ENCODE assay signal across 8 cellular contexts in the genomic region with DNA sequence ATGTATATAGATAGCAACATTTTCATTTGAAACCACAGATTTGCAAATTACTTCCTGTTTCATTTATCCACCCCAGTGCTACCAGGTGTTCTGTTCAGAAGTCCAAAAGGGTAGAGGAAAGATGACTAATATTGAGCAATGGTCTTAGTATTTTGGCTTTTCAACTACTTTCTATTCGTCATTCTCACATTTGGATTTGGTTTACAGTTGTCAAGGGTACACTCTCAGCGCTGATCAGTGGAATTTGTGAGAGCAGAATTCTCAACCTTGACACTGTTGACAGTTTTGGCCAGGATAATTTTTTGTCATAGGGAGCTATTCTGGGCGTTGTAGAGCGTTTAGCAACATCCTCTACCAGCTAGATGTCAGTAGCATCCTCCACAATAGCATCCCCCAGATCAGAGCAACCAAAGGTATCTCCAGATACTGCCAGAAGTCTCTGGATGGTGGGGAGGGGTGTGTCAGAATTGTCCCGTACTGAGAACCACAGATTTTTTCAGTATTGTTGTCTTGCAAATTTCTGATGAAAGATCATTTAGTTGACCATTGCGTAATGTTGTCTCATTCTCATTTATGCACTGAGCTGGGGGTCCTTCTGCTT. TPM values are rescaled to one million over a fixed set of nuclear protein-coding genes. Genes with fewer than 3 reads are reported as not detected.
A peak's percentile ranks its signal among the peaks of the same experiment; 100 is the strongest.
DNase-seq lines count a peak whose midpoint lies in the region; ATAC-seq and TF ChIP-seq lines count a peak whose summit lies in the region.

No MANE protein-coding gene starts in this region.

- no peak overlapping the region for H3K27ac ChIP-seq in lower lobe of right lung

- in situ Hi-C loops in GM13977 (cut with MboI; ENCODE audit: low pct_unique_long_range_greater_than_20kb, low sequenced_read_pairs, unreplicated experiment), result no loop called here

- H2AFZ ChIP-seq in Loucy (ENCODE audit: low read length), result no peak overlapping the region

- H3K79me2 ChIP-seq in Loucy (ENCODE audit: insufficient read depth, low read length), result peaks cover 30% of the 10 kb centered on the region

- ATAC-seq in GM21717 (IDR thresholded peaks at IDR 0.05; ENCODE audit: unreplicated experiment) (peak; percentile 62), lower lobe of right lung (no peak)

- no peaks in the 10 kb centered on the region for H3K9me2 ChIP-seq in Loucy (replicated peaks; ENCODE audit: low read depth, low read length)

- DNase-seq in GM13977 (ENCODE audit: low spot score), result peak; percentile 82
- peak; percentile 34 to 73 for DNase-seq in dermis microvascular lymphatic vessel endothelial cell (ENCODE audit: low read depth in 2 of 2)
- DNase-seq in globus pallidus (ENCODE audit: low spot score), result no peak
- no peak for DNase-seq in lower lobe of right lung
- DNase-seq in DMS53 (lab: John Stamatoyannopoulos, UW), result no peak
- no peak for DNase-seq in DMS 273 (lab: John Stamatoyannopoulos, UW; ENCODE audit: unreplicated experiment)

- H3K9ac ChIP-seq in Loucy (ENCODE audit: low read depth, low read length, poor library complexity, severe bottlenecking), result no peak overlapping the region

- H3K36me3 ChIP-seq in Loucy (ENCODE audit: insufficient read depth, low read length), result no peaks in the 10 kb centered on the region; the same call in 1 of the 2 replicates
- H3K36me3 ChIP-seq in lower lobe of right lung, result peaks cover 29% of the 10 kb centered on the region

- peaks cover 35% of the 10 kb centered on the region for H3K4me1 ChIP-seq in Loucy (ENCODE audit: insufficient read depth, low read length, poor library complexity, severe bottlenecking)
- peaks cover 27% of the 10 kb centered on the region for H3K4me1 ChIP-seq in lower lobe of right lung

- H3K9me3 ChIP-seq in Loucy (ENCODE audit: insufficient read depth, low read depth, low read length) (no peaks in the 10 kb centered on the region), lower lobe of right lung (no peaks in the 10 kb centered on the region)

- peak overlapping the region; percentile 56 for H3K4me2 ChIP-seq in Loucy (ENCODE audit: low read depth, low read length, poor library complexity, severe bottlenecking)

- H3K27me3 ChIP-seq in Loucy (ENCODE audit: insufficient read depth, low read length, poor library complexity, severe bottlenecking) (no peaks in the 10 kb centered on the region), lower lobe of right lung (ENCODE audit: low read depth) (no peaks in the 10 kb centered on the region)

- peak overlapping the region; percentile 19 for H3K4me3 ChIP-seq in Loucy (ENCODE audit: low read length, poor library complexity, severe bottlenecking)
- no peak overlapping the region for H3K4me3 ChIP-seq in lower lobe of right lung

- intact Hi-C loops in lower lobe of right lung (cut with DNase I), result no loop called here

- H3F3A ChIP-seq in Loucy (ENCODE audit: low read depth), result peaks cover 5% of the 10 kb centered on the region; the same call in 1 of the 2 replicates

- TF ChIP-seq CTCF in GM13977 (IDR thresholded peaks at IDR 0.05; ENCODE audit: extremely low read depth, insufficient read depth, missing control alignments) (no peak), Loucy (conservative IDR thresholded peaks at IDR 0.05; ENCODE audit: low read length) (no peak), lower lobe of right lung (IDR thresholded peaks at IDR 0.05) (no peak)

- H4K20me1 ChIP-seq in Loucy (ENCODE audit: insufficient read depth, low read length, poor library complexity, severe bottlenecking), result peaks cover 16% of the 10 kb centered on the region

RNA-seq across cellular contexts. Expression of a gene that starts 4.2 kb away (rescaled TPM):
- total RNA-seq in dermis microvascular lymphatic vessel endothelial cell (20.8 and 25.4 TPM in 2 replicates), lower lobe of right lung (28.1 TPM)

RNA-seq across cellular contexts. Expression of a gene that starts 33.4 kb away (rescaled TPM):
- total RNA-seq in dermis microvascular lymphatic vessel endothelial cell, result 171 and 212 TPM in 2 replicates
- 150 TPM for total RNA-seq in lower lobe of right lung

Comparison
In these comparisons a context has a peak if more than half of its experiments do, and no peak if none do; other contexts are left out.
1. DNase-seq: peak in GM13977 (single experiment) and dermis microvascular lymphatic vessel endothelial cell (2 of 2); none in globus pallidus (single experiment), lower lobe of right lung (single experiment), DMS53 (single experiment) and DMS 273 (single experiment).